Comparison of ENCODE assay signal across 14 cellular contexts in genomic region chrX:96483642-96484160, GRCh38.
DNase-seq lines count a peak whose midpoint lies in the region; FAIRE-seq and TF ChIP-seq lines count a peak whose summit lies in the region.
"Had no signal": no experiment of that assay in that cellular context is flagged by ENCODE, and none has a peak within 500 bp of the region (broad histone marks: within the 10 kb centered on the region; RNA-seq: fewer than 3 reads in every experiment).

No MANE protein-coding gene starts in this region.

- peaks cover 17% of the 10 kb centered on the region for H3K4me1 ChIP-seq in HUES6 (ENCODE audit: control insufficient read depth, insufficient read depth, low read length)
- peaks cover 0 to 8% (median 0%) of the 10 kb centered on the region in 4 experiments; a peak in 2 of 7 replicates for H3K4me1 ChIP-seq in H1 (replicated peaks in 1 of 4; ENCODE audit: control insufficient read depth in 3 of 4, insufficient read depth in 4 of 4, low read length in 3 of 4)
- H3K4me1 ChIP-seq: BLaER1 treated with 17β-estradiol and CSF1 and Interleukin-3, amounts not matched to agents 10 nM and 100 nM had no signal

- no peaks in the 10 kb centered on the region for H3K79me1 ChIP-seq in H1 (ENCODE audit: low read depth, low read length)

- no peak overlapping the region for H2AFZ ChIP-seq in H1 (ENCODE audit: low read length)

- no peaks in the 10 kb centered on the region for H3K27me3 Mint-ChIP-seq in T-helper 2 cell treated with Interferon-gamma antibody and Interleukin-4, amounts not matched to agents 5 μg/mL and 100 μg/mL, for 36 hours (ENCODE audit: low read depth)
- H3K27me3 Mint-ChIP-seq: CD4-positive, CD25-positive, alpha-beta regulatory T cell had no signal

- POLR2A ChIA-PET in H1 (lab: Charles Lee; ENCODE audit: partially characterized antibody) = no interaction called here

- peak overlapping the region; percentile 37; the same call in 1 of the 2 replicates for H3K27ac ChIP-seq in HUES6 (ENCODE audit: low read depth, low read length)
- H3K27ac ChIP-seq in H1 (ENCODE audit: low read depth, low read length) = no peak overlapping the region
- H3K27ac ChIP-seq: BLaER1 treated with 17β-estradiol and CSF1 and Interleukin-3, amounts not matched to agents 10 nM and 100 nM; KMS-11 had no signal

- H3K27me3 ChIP-seq in H7 (ENCODE audit: control insufficient read depth, insufficient read depth, low read length) = no peaks in the 10 kb centered on the region; the same call in 1 of the 2 replicates
- H3K27me3 ChIP-seq in HUES6 (ENCODE audit: control insufficient read depth, insufficient read depth, low read length) = no peaks in the 10 kb centered on the region
- no peaks in the 10 kb centered on the region for H3K27me3 ChIP-seq in H1 (replicated peaks in 1 of 4; ENCODE audit: control insufficient read depth in 3 of 4, extremely low read depth in 1 of 4, insufficient read depth in 3 of 4, low read length in 3 of 4)

- no peaks in the 10 kb centered on the region for H3K4me1 Mint-ChIP-seq in T-helper 2 cell treated with Interferon-gamma antibody and Interleukin-4, amounts not matched to agents 5 μg/mL and 100 μg/mL, for 36 hours (ENCODE audit: low read depth)
- H3K4me1 Mint-ChIP-seq: CD4-positive, CD25-positive, alpha-beta regulatory T cell had no signal

- H4K5ac ChIP-seq in H1 (ENCODE audit: insufficient read length, low read depth, low read length) = no peak overlapping the region

- no peaks in the 10 kb centered on the region for H3K23me2 ChIP-seq in H1 (ENCODE audit: low read depth, low read length)

- no peaks in the 10 kb centered on the region for H3K36me3 Mint-ChIP-seq in T-helper 2 cell treated with Interferon-gamma antibody and Interleukin-4, amounts not matched to agents 5 μg/mL and 100 μg/mL, for 36 hours (ENCODE audit: low read depth)
- H3K36me3 Mint-ChIP-seq: CD4-positive, CD25-positive, alpha-beta regulatory T cell had no signal

- H3K9me3 Mint-ChIP-seq in T-helper 2 cell treated with Interferon-gamma antibody and Interleukin-4, amounts not matched to agents 5 μg/mL and 100 μg/mL, for 36 hours = no peaks in the 10 kb centered on the region

- no peak for TF ChIP-seq CTCF in H1 (IDR thresholded peaks at IDR 0.05; ENCODE audit: control extremely low read depth in 1 of 3, insufficient read depth in 1 of 3, low read depth in 1 of 3, low read length in 3 of 3)

- H3K56ac ChIP-seq in H1 (replicated peaks; ENCODE audit: insufficient read length, low read depth, low read length) = no peak overlapping the region

- no peak for TF ChIP-seq EP300 in H1 (IDR thresholded peaks at IDR 0.05; ENCODE audit: borderline replicate concordance in 1 of 2, low read depth in 2 of 2, low read length in 2 of 2)

- no peaks in the 10 kb centered on the region for H3K79me2 ChIP-seq in H1 (ENCODE audit: control insufficient read depth in 1 of 2, insufficient read depth in 2 of 2, low read length in 2 of 2)

- H3K4ac ChIP-seq in H1 (replicated peaks; ENCODE audit: insufficient read length, low read depth, low read length) = no peak overlapping the region

- H3K36me3 ChIP-seq in H7 (replicated peaks; ENCODE audit: control insufficient read depth, insufficient read depth, low read length) = no peaks in the 10 kb centered on the region
- no peaks in the 10 kb centered on the region for H3K36me3 ChIP-seq in HUES6 (ENCODE audit: control insufficient read depth, insufficient read depth, low read length)
- no peaks in the 10 kb centered on the region for H3K36me3 ChIP-seq in H1 (ENCODE audit: control insufficient read depth in 2 of 4, insufficient read depth in 4 of 4, low read length in 3 of 4)
- H3K36me3 ChIP-seq: BLaER1 treated with 17β-estradiol and CSF1 and Interleukin-3, amounts not matched to agents 10 nM and 100 nM had no signal

- H4K8ac ChIP-seq in H1 (ENCODE audit: extremely low read depth, insufficient read depth, low read length) = no peak overlapping the region

- no peak overlapping the region for H3K4me3 Mint-ChIP-seq in T-helper 2 cell treated with Interferon-gamma antibody and Interleukin-4, amounts not matched to agents 5 μg/mL and 100 μg/mL, for 36 hours
- H3K4me3 Mint-ChIP-seq: CD4-positive, CD25-positive, alpha-beta regulatory T cell had no signal

- no peak overlapping the region for H3K27ac Mint-ChIP-seq in T-helper 2 cell treated with Interferon-gamma antibody and Interleukin-4, amounts not matched to agents 5 μg/mL and 100 μg/mL, for 36 hours
- H3K27ac Mint-ChIP-seq: CD4-positive, CD25-positive, alpha-beta regulatory T cell had no signal

- H3K23ac ChIP-seq in H1 (ENCODE audit: insufficient read length) = no peak overlapping the region

- H2BK12ac ChIP-seq in H1 (ENCODE audit: low read depth, low read length) = no peak overlapping the region

- H2AK5ac ChIP-seq in H1 (ENCODE audit: low read depth, low read length) = no peak overlapping the region

- no peak overlapping the region for H2BK5ac ChIP-seq in H1 (ENCODE audit: low read depth, low read length)

- H3K14ac ChIP-seq in H1 (ENCODE audit: insufficient read length) = no peak overlapping the region

- no peak overlapping the region for H2BK120ac ChIP-seq in H1 (replicated peaks; ENCODE audit: low read depth, low read length)

- peak overlapping the region in 1 of 2 experiments; percentile 7; a peak in 1 of 4 replicates for H3K4me2 ChIP-seq in H1 (ENCODE audit: insufficient read depth in 1 of 2, low read depth in 2 of 2, low read length in 2 of 2)
- H3K4me2 ChIP-seq: BLaER1 treated with 17β-estradiol and CSF1 and Interleukin-3, amounts not matched to agents 10 nM and 100 nM; KMS-11 had no signal

- no peak for TF ChIP-seq RAD21 in H1 (IDR thresholded peaks at IDR 0.05 in 1 of 2, conservative IDR thresholded peaks at IDR 0.05 in 1 of 2; ENCODE audit: low read depth in 2 of 2, low read length in 2 of 2)

- CTCF ChIA-PET in H1 (lab: Charles Lee; ENCODE audit: partially characterized antibody) = no interaction called here

- H3K9me3 ChIP-seq in HUES6 (ENCODE audit: control insufficient read depth, insufficient read depth, low read depth, low read length) (no peaks in the 10 kb centered on the region), H1 (ENCODE audit: insufficient read depth in 2 of 2, low read depth in 1 of 2, low read length in 1 of 2) (peaks cover 0 to 2% of the 10 kb centered on the region in 2 experiments; a peak in 1 of 4 replicates)

- H3K9ac ChIP-seq in HUES6 (ENCODE audit: low read length) (no peak overlapping the region), H1 (replicated peaks in 1 of 4; ENCODE audit: extremely low read depth in 1 of 4, low read depth in 3 of 4, low read length in 3 of 4) (no peak overlapping the region)
- H3K9ac ChIP-seq: BLaER1 treated with 17β-estradiol and CSF1 and Interleukin-3, amounts not matched to agents 10 nM and 100 nM; KMS-11 had no signal

- no peaks in the 10 kb centered on the region for H4K20me1 ChIP-seq in H1 (replicated peaks in 1 of 2; ENCODE audit: control insufficient read depth in 1 of 2, insufficient read depth in 2 of 2, low read length in 2 of 2)

- 56% methylated on average over 2 of the region's 2 CpGs; no CpG with 5 or more reads in 1 of the 2 experiments for WGBS in H1 (ENCODE audit: extremely low coverage in 1 of 2, insufficient coverage in 1 of 2, insufficient read length in 1 of 2, insufficient replicate concordance in 2 of 2, low coverage in 1 of 2, low lambda C conversion rate in 2 of 2, missing lambda C conversion rate in 1 of 2), 2 experiments

- H4K91ac ChIP-seq in H1 (replicated peaks; ENCODE audit: insufficient read length, low read length) = no peak overlapping the region

- no peak overlapping the region for H2BK15ac ChIP-seq in H1 (ENCODE audit: low read length)

- H3K4me3 ChIP-seq in H7 (ENCODE audit: insufficient read depth, low read depth, low read length) (no peak overlapping the region), HUES6 (ENCODE audit: low read depth, low read length) (no peak overlapping the region), H1 (ENCODE audit: extremely low read depth in 1 of 4, insufficient read depth in 2 of 4, low read depth in 3 of 4, low read length in 4 of 4) (no peak overlapping the region)
- H3K4me3 ChIP-seq: BLaER1 treated with 17β-estradiol and CSF1 and Interleukin-3, amounts not matched to agents 10 nM and 100 nM had no signal

- peak; percentile 28 for FAIRE-seq in H1 (lab: Jason Lieb, UNC)
- FAIRE-seq: HepG2 had no signal

- no peak for TF ChIP-seq POLR2A in H1 (IDR thresholded peaks at IDR 0.05; ENCODE audit: control extremely low read depth in 1 of 2, low read depth in 2 of 2, low read length in 2 of 2)

- H3K18ac ChIP-seq in H1 (ENCODE audit: extremely low read depth, low read length) = no peak overlapping the region

- no peak overlapping the region for H2BK20ac ChIP-seq in H1 (ENCODE audit: low read length)

- DNase-seq in H7 (peak; percentile 13), H1 (ENCODE audit: low read depth in 1 of 2, low spot score in 2 of 2) (peak in 1 of 2 experiments; percentile 1), iPS-NIHi7 (ENCODE audit: extremely low spot score) (peak; percentile 26), NCI-H69 (lab: John Stamatoyannopoulos, UW) (no peak), NCI-H2171 (lab: John Stamatoyannopoulos, UW) (no peak)
- DNase-seq in T-helper 2 cell treated with Interferon-gamma antibody and Interleukin-4, amounts not matched to agents 5 μg/mL and 100 μg/mL, for 36 hours (ENCODE audit: low spot score) = no peak
- DNase-seq: ACHN; CD4-positive, CD25-positive, alpha-beta regulatory T cell; DMS53; GOT3 had no signal

TF ChIP-seq in H1, 55 proteins besides CTCF, POLR2A, EP300 and RAD21:
- TF ChIP-seq CHD1 (IDR thresholded peaks at IDR 0.05; ENCODE audit: low read depth, low read length) (no peak), SP2 (IDR thresholded peaks at IDR 0.05; ENCODE audit: low read length) (no peak), ZNF274 (IDR thresholded peaks at IDR 0.05; ENCODE audit: borderline replicate concordance, extremely low read depth, low read length) (no peak), ATF3 (IDR thresholded peaks at IDR 0.05; ENCODE audit: insufficient read depth, low read depth, low read length) (no peak), TAF7 (optimal IDR thresholded peaks at IDR 0.05; ENCODE audit: borderline replicate concordance, low read depth, low read length) (no peak), HDAC2 (IDR thresholded peaks at IDR 0.05; ENCODE audit: borderline replicate concordance in 1 of 2, low read depth in 2 of 2, low read length in 2 of 2) (no peak), PHF8 (conservative IDR thresholded peaks at IDR 0.05; ENCODE audit: low read depth, low read length) (no peak)
TF ChIP-seq in H1: peak in this region for 0.

Comparison
In these comparisons a context has a peak if more than half of its experiments do, and no peak if none do; other contexts are left out.
1. DNase-seq: peak in H7 (single experiment) and iPS-NIHi7 (single experiment); none in NCI-H69 (single experiment), T-helper 2 cell treated with Interferon-gamma antibody and Interleukin-4, amounts not matched to agents 5 μg/mL and 100 μg/mL, for 36 hours (single experiment) and NCI-H2171 (single experiment).